Comparison of ENCODE assay signal across 1 cellular context in genomic region chr10:42782446-42783180, GRCh38.
TF ChIP-seq lines count a peak whose summit lies in the region.

Gene BMS1 (plus strand): TSS chr10:42782795. CDS start chr10:42784395, 1,600 bp downstream.

TF ChIP-seq in HEK293, 187 proteins besides CTCF, POLR2A, EP300 and RAD21 (continued from another document):
- TF ChIP-seq ZNF274 (IDR thresholded peaks at IDR 0.05; ENCODE audit: low read length) = no peak
- no peak for TF ChIP-seq ZNF274 (tag by site-specific recombination; IDR thresholded peaks at IDR 0.05; ENCODE audit: borderline replicate concordance)
- TF ChIP-seq ZXDB (tag by site-specific recombination; IDR thresholded peaks at IDR 0.05) = peak; percentile 97
- TF ChIP-seq ZNF416 (tag by site-specific recombination; IDR thresholded peaks at IDR 0.05) = no peak
- no peak for TF ChIP-seq ZSCAN16 (tag by site-specific recombination; IDR thresholded peaks at IDR 0.05)
- peak; percentile 77 for TF ChIP-seq SCRT2 (tag by site-specific recombination; IDR thresholded peaks at IDR 0.05)
- TF ChIP-seq ZFP41 (tag by site-specific recombination; IDR thresholded peaks at IDR 0.05; ENCODE audit: borderline replicate concordance) = 0 out of 2 replicates have a peak, but pooled peaks have one; percentile 36
- peak; percentile 39; the same call in 1 of the 2 replicates for TF ChIP-seq FEZF1 (tag by site-specific recombination; IDR thresholded peaks at IDR 0.05)
- peak; percentile 96 for TF ChIP-seq ZSCAN30 (tag by site-specific recombination; IDR thresholded peaks at IDR 0.05)
- TF ChIP-seq ZNF26 (tag by site-specific recombination; IDR thresholded peaks at IDR 0.05) = no peak
- 0 out of 2 replicates have a peak, but pooled peaks have one; percentile 36 for TF ChIP-seq KLF7 (tag by site-specific recombination; IDR thresholded peaks at IDR 0.05; ENCODE audit: borderline replicate concordance)
- TF ChIP-seq ZFHX2 (tag by site-specific recombination; conservative IDR thresholded peaks at IDR 0.05) = peak; percentile 45; the same call in 1 of the 2 replicates
